ENCODE assay signal across 17 cellular contexts in genomic region chr14:99121027-99121875, GRCh38.
DNase-seq lines count a peak whose midpoint lies in the region; TF ChIP-seq lines count a peak whose summit lies in the region.
"Had no signal": no experiment of that assay in that cellular context is flagged by ENCODE, and none has a peak within 500 bp of the region (broad histone marks: within the 10 kb centered on the region; RNA-seq: fewer than 3 reads in every experiment).

No MANE protein-coding gene starts in this region.

- 91 to 93% methylated on average over 15 to 16 of the region's 16 CpGs for WGBS in testis, 2 donors

- no peak for TF ChIP-seq POLR2A in testis (IDR thresholded peaks at IDR 0.05)

- H3K9me3 ChIP-seq in testis, result no peaks in the 10 kb centered on the region
- H3K9me3 ChIP-seq: BLaER1 treated with 17β-estradiol and CSF1 and Interleukin-3, amounts not matched to agents 10 nM and 100 nM had no signal

- H3K4me1 Mint-ChIP-seq in activated naive CD4-positive, alpha-beta T cell treated with anti-CD3 and anti-CD28 coated beads, Interleukin-2, amount 50 U/mL, for 24 hours, result peaks cover 18% of the 10 kb centered on the region

- no peaks in the 10 kb centered on the region for H3K9me3 Mint-ChIP-seq in activated naive CD4-positive, alpha-beta T cell treated with anti-CD3 and anti-CD28 coated beads, Interleukin-2, amount 50 U/mL, for 24 hours
- H3K9me3 Mint-ChIP-seq: CD8-positive, alpha-beta T cell had no signal

- H3K27ac Mint-ChIP-seq in activated naive CD4-positive, alpha-beta T cell treated with anti-CD3 and anti-CD28 coated beads, Interleukin-2, amount 50 U/mL, for 24 hours, result peak overlapping the region; percentile 24
- H3K27ac Mint-ChIP-seq: CD8-positive, alpha-beta T cell had no signal

- TF ChIP-seq CTCF in coronary artery (IDR thresholded peaks at IDR 0.05), result no peak
- no peak for TF ChIP-seq CTCF in testis (IDR thresholded peaks at IDR 0.05)

- no peaks in the 10 kb centered on the region for H3K36me3 ChIP-seq in testis (ENCODE audit: low read depth, missing control alignments)
- H3K36me3 ChIP-seq: BLaER1 treated with 17β-estradiol and CSF1 and Interleukin-3, amounts not matched to agents 10 nM and 100 nM had no signal

- H3K4me3 ChIP-seq in coronary artery, result no peak overlapping the region
- no peak overlapping the region for H3K4me3 ChIP-seq in testis
- H3K4me3 ChIP-seq: BLaER1 treated with 17β-estradiol and CSF1 and Interleukin-3, amounts not matched to agents 10 nM and 100 nM; GM12878 had no signal

- DNase-seq in activated naive CD4-positive, alpha-beta T cell treated with anti-CD3 and anti-CD28 coated beads, Interleukin-2, amount 50 U/mL, for 16 hours, result no peak
- DNase-seq in coronary artery (ENCODE audit: low spot score) (peak; percentile 46), mesenteric fat pad (ENCODE audit: low spot score) (peak; percentile 78), testis (no peak), SHP77 treated with DMSO at 0.1 percent for 48 hours (lab: John Stamatoyannopoulos, UW) (no peak), NCI-H1436 (lab: John Stamatoyannopoulos, UW) (no peak)
- DNase-seq: Calu3, EL, GOT3, NCI-H1417, NCI-H187 treated with DMSO at 0.1 percent for 48 hours, NCI-H345, SHP77 had no signal

- no peak overlapping the region for H3K4me3 Mint-ChIP-seq in activated naive CD4-positive, alpha-beta T cell treated with anti-CD3 and anti-CD28 coated beads, Interleukin-2, amount 50 U/mL, for 24 hours
- H3K4me3 Mint-ChIP-seq: CD8-positive, alpha-beta T cell had no signal

- H3K27me3 ChIP-seq in testis, result no peaks in the 10 kb centered on the region
- H3K27me3 ChIP-seq: BLaER1 treated with 17β-estradiol and CSF1 and Interleukin-3, amounts not matched to agents 10 nM and 100 nM had no signal

- H3K27ac ChIP-seq in coronary artery (no peak overlapping the region), testis (no peak overlapping the region)
- H3K27ac ChIP-seq: BLaER1 treated with 17β-estradiol and CSF1 and Interleukin-3, amounts not matched to agents 10 nM and 100 nM had no signal

- intact Hi-C loops in testis (cut with DNase I; ENCODE audit: low total_unique reads), result no loop called here

- peaks cover 5% of the 10 kb centered on the region for H3K4me1 ChIP-seq in testis

- peaks cover 2% of the 10 kb centered on the region for H3K36me3 Mint-ChIP-seq in activated naive CD4-positive, alpha-beta T cell treated with anti-CD3 and anti-CD28 coated beads, Interleukin-2, amount 50 U/mL, for 24 hours

- no peaks in the 10 kb centered on the region for H3K27me3 Mint-ChIP-seq in activated naive CD4-positive, alpha-beta T cell treated with anti-CD3 and anti-CD28 coated beads, Interleukin-2, amount 50 U/mL, for 24 hours

Comparison
In these comparisons a context has a peak if more than half of its experiments do, and no peak if none do; other contexts are left out.
1. DNase-seq: peak in coronary artery (single experiment) and mesenteric fat pad (single experiment); none in activated naive CD4-positive, alpha-beta T cell treated with anti-CD3 and anti-CD28 coated beads, Interleukin-2, amount 50 U/mL, for 16 hours (single experiment), testis (single experiment), SHP77 treated with DMSO at 0.1 percent for 48 hours (single experiment) and NCI-H1436 (single experiment).